Comparison of ENCODE assay signal across 8 cellular contexts in genomic region chr4:55395529-55396304, GRCh38. TPM values are rescaled to one million over a fixed set of nuclear protein-coding genes. Genes with fewer than 3 reads are reported as not detected.
DNase-seq lines count a peak whose midpoint lies in the region; ATAC-seq and TF ChIP-seq lines count a peak whose summit lies in the region.

A gene with protein sequence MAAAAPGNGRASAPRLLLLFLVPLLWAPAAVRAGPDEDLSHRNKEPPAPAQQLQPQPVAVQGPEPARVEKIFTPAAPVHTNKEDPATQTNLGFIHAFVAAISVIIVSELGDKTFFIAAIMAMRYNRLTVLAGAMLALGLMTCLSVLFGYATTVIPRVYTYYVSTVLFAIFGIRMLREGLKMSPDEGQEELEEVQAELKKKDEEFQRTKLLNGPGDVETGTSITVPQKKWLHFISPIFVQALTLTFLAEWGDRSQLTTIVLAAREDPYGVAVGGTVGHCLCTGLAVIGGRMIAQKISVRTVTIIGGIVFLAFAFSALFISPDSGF (plus strand): TSS chr4:55395957. CDS start chr4:55396190, 233 bp downstream.

- peak within 1 kb of the TSS; percentile 95 for H3K27ac Mint-ChIP-seq in progenitor cell of endocrine pancreas

- TF ChIP-seq CTCF in heart right ventricle (IDR thresholded peaks at IDR 0.05) (no peak), progenitor cell of endocrine pancreas (IDR thresholded peaks at IDR 0.05; ENCODE audit: unreplicated experiment) (no peak), upper lobe of right lung (IDR thresholded peaks at IDR 0.05) (no peak)

- DNase-seq in NCI-H146 treated with DMSO at 0.1 percent for 48 hours (lab: John Stamatoyannopoulos, UW; ENCODE audit: unreplicated experiment), result peak; percentile 87
- DNase-seq in amniotic epithelial cell (ENCODE audit: low read depth), result peak; percentile 80
- DNase-seq in heart right ventricle, result peak; percentile 91
- peak; percentile 89 for DNase-seq in progenitor cell of endocrine pancreas (ENCODE audit: low spot score, unreplicated experiment)
- peak; percentile 97 for DNase-seq in upper lobe of right lung

- H3K36me3 Mint-ChIP-seq in progenitor cell of endocrine pancreas (ENCODE audit: insufficient read depth), result peaks cover 8% of the 10 kb centered on the region

- H3K9me3 Mint-ChIP-seq in progenitor cell of endocrine pancreas (ENCODE audit: low read depth), result no peaks in the 10 kb centered on the region

- H3K36me3 ChIP-seq in heart right ventricle (peaks cover 0 to 20% (median 0%) of the 10 kb centered on the region in 9 donors), upper lobe of right lung (peaks cover 12% of the 10 kb centered on the region)

- no peaks in the 10 kb centered on the region for H3K27me3 ChIP-seq in heart right ventricle
- no peaks in the 10 kb centered on the region for H3K27me3 ChIP-seq in upper lobe of right lung

- peak; percentile 93 for ATAC-seq in HG02884 (IDR thresholded peaks at IDR 0.05; ENCODE audit: unreplicated experiment)
- peak; percentile 96 to 99 (median 97) for ATAC-seq in heart right ventricle
- peak; percentile 98 for ATAC-seq in upper lobe of right lung

- peaks cover 6% of the 10 kb centered on the region for H3K27me3 Mint-ChIP-seq in progenitor cell of endocrine pancreas

- peaks cover 25% of the 10 kb centered on the region for H3K4me1 Mint-ChIP-seq in progenitor cell of endocrine pancreas (ENCODE audit: low read depth)

- peak within 1 kb of the TSS; percentile 91 to 100 (median 98) for H3K27ac ChIP-seq in heart right ventricle
- H3K27ac ChIP-seq in upper lobe of right lung, result peak within 1 kb of the TSS; percentile 98

- intact Hi-C loops in T-helper 1 cell treated with Interleukin-12 subunit alpha and Interleukin-12 subunit beta and Interleukin-4 antibody, amounts not matched to agents 30 ng/mL and 1 ng/mL, for 36 hours (cut with micrococcal nuclease), result loop anchor here (1.0 to 10.0 kb wide), 12 partner anchors 9 to 1583 kb away; partner anchors contain the start of genes CEP135, CLOCK, EXOC1 and POLR2B
- intact Hi-C loops in heart right ventricle (cut with DNase I) (loop anchor here in 8 of 10 donors (1.0 to 10.0 kb wide), 6 partner anchors 33 to 152 kb away; partner anchors contain the start of genes SRD5A3 (in 8 of the 8) and CLOCK (in 4 of the 8)), upper lobe of right lung (cut with DNase I) (no loop called here)

- H3K4me3 ChIP-seq in heart right ventricle, result peak within 1 kb of the TSS; percentile 62 to 99 (median 90)
- peak within 1 kb of the TSS; percentile 99 for H3K4me3 ChIP-seq in upper lobe of right lung

- H3K4me1 ChIP-seq in heart right ventricle, result peaks cover 0 to 40% (median 33%) of the 10 kb centered on the region in 9 donors
- H3K4me1 ChIP-seq in upper lobe of right lung, result peaks cover 22% of the 10 kb centered on the region

- H3K9me3 ChIP-seq in heart right ventricle (no peaks in the 10 kb centered on the region), upper lobe of right lung (no peaks in the 10 kb centered on the region)

- 0 to 1% methylated on average over 91 to 95 of the region's 95 CpGs for WGBS in heart right ventricle, 2 donors

- TF ChIP-seq POLR2A in GM15510 (IDR thresholded peaks at IDR 0.05; ENCODE audit: borderline replicate concordance, extremely low read depth, insufficient read length), result peak; percentile 99

- peak within 1 kb of the TSS; percentile 93 for H3K4me3 Mint-ChIP-seq in progenitor cell of endocrine pancreas (ENCODE audit: low read depth)

RNA-seq across cellular contexts. Expression of the gene that starts here (rescaled TPM):
- total RNA-seq in T-helper 1 cell treated with Interleukin-12 subunit alpha and Interleukin-12 subunit beta and Interleukin-4 antibody, amounts not matched to agents 30 ng/mL and 1 ng/mL, for 36 hours, result 84.4 and 95.4 TPM in 2 replicates
- 10 to 100 TPM; 30.3 to 86.3 (median 34.6) TPM for total RNA-seq in heart right ventricle
- 10 to 100 TPM; 49.6 to 65.1 TPM for polyA plus RNA-seq in heart right ventricle
- 65.7 and 73.4 TPM in 2 replicates for total RNA-seq in progenitor cell of endocrine pancreas
- 141 TPM for total RNA-seq in upper lobe of right lung

Comparison
In these comparisons a context has a peak if more than half of its experiments do, and no peak if none do; other contexts are left out.
1. Peak in every context shown above with its lines: DNase-seq, ATAC-seq, H3K4me3 ChIP-seq and H3K27ac ChIP-seq.